In the genomic region with DNA sequence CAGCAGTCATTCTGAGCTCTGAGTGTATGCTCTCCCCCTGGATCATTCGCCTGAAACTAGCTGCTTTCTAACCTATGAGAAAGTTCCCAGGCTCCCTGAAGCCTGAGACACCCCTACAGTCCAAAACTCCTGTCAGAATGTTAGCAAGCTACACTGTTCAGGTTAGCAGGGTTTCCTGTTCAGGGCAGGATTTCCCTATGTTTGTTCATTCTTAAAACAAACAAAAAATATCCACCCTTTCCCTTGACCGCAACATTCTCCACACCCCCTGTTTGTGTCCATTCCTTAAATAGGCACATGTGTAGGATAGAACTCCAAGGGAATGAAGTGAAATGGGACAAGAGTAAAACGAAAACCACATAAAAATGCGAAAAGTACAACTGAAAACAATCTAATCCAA, we compare ENCODE assay signal across 2 cellular contexts.
TF ChIP-seq lines count a peak whose summit lies in the region.

No MANE protein-coding gene starts in this region.

TF ChIP-seq in endothelial cell of umbilical vein, 7 proteins besides CTCF, POLR2A, EP300 and RAD21:
- TF ChIP-seq JUN (IDR thresholded peaks at IDR 0.05; ENCODE audit: borderline replicate concordance, insufficient read depth, insufficient read length, low read depth): no peak
- no peak for TF ChIP-seq POLR2AphosphoS5 (IDR thresholded peaks at IDR 0.05; ENCODE audit: insufficient read depth, low read depth, low read length)
- TF ChIP-seq, protein P1, sequence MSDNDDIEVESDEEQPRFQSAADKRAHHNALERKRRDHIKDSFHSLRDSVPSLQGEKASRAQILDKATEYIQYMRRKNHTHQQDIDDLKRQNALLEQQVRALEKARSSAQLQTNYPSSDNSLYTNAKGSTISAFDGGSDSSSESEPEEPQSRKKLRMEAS (IDR thresholded peaks at IDR 0.05; ENCODE audit: insufficient read depth, insufficient read length): no peak
- no peak for TF ChIP-seq MYC (IDR thresholded peaks at IDR 0.05; ENCODE audit: low read depth, low read length)
- no peak for TF ChIP-seq EZH2 (IDR thresholded peaks at IDR 0.05; ENCODE audit: borderline replicate concordance, low read depth, low read length, severe bottlenecking)

TF ChIP-seq in SK-N-SH, 30 proteins besides CTCF, POLR2A, EP300 and RAD21:
- TF ChIP-seq, protein P2, sequence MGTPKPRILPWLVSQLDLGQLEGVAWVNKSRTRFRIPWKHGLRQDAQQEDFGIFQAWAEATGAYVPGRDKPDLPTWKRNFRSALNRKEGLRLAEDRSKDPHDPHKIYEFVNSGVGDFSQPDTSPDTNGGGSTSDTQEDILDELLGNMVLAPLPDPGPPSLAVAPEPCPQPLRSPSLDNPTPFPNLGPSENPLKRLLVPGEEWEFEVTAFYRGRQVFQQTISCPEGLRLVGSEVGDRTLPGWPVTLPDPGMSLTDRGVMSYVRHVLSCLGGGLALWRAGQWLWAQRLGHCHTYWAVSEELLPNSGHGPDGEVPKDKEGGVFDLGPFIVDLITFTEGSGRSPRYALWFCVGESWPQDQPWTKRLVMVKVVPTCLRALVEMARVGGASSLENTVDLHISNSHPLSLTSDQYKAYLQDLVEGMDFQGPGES (IDR thresholded peaks at IDR 0.05; ENCODE audit: low read depth, low read length): no peak
- no peak for TF ChIP-seq RCOR1 (IDR thresholded peaks at IDR 0.05; ENCODE audit: low read length)
- TF ChIP-seq GATA2 (CRISPR knock-in tag; IDR thresholded peaks at IDR 0.05): no peak
- TF ChIP-seq FOXJ3 (CRISPR knock-in tag; IDR thresholded peaks at IDR 0.05): no peak
- TF ChIP-seq YY1 (IDR thresholded peaks at IDR 0.05; ENCODE audit: low read depth): no peak
- TF ChIP-seq NRF1 (IDR thresholded peaks at IDR 0.05; ENCODE audit: low read depth, low read length): no peak
- TF ChIP-seq RXRA (IDR thresholded peaks at IDR 0.05; ENCODE audit: borderline replicate concordance, low read depth): no peak
- TF ChIP-seq CHD2 (IDR thresholded peaks at IDR 0.05; ENCODE audit: low read length, partially characterized antibody): no peak
- TF ChIP-seq, protein P3, sequence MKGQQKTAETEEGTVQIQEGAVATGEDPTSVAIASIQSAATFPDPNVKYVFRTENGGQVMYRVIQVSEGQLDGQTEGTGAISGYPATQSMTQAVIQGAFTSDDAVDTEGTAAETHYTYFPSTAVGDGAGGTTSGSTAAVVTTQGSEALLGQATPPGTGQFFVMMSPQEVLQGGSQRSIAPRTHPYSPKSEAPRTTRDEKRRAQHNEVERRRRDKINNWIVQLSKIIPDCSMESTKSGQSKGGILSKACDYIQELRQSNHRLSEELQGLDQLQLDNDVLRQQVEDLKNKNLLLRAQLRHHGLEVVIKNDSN (IDR thresholded peaks at IDR 0.05; ENCODE audit: borderline replicate concordance, low read depth): no peak
- TF ChIP-seq NFIC (IDR thresholded peaks at IDR 0.05; ENCODE audit: borderline replicate concordance): no peak
- TF ChIP-seq ELF1 (IDR thresholded peaks at IDR 0.05): no peak
- TF ChIP-seq TAF1 (IDR thresholded peaks at IDR 0.05; ENCODE audit: borderline replicate concordance, low read depth, low read length): no peak
- no peak for TF ChIP-seq JUND (IDR thresholded peaks at IDR 0.05)
- no peak for TF ChIP-seq SIN3A (IDR thresholded peaks at IDR 0.05; ENCODE audit: borderline replicate concordance, low read depth, low read length)
- TF ChIP-seq, protein P4, sequence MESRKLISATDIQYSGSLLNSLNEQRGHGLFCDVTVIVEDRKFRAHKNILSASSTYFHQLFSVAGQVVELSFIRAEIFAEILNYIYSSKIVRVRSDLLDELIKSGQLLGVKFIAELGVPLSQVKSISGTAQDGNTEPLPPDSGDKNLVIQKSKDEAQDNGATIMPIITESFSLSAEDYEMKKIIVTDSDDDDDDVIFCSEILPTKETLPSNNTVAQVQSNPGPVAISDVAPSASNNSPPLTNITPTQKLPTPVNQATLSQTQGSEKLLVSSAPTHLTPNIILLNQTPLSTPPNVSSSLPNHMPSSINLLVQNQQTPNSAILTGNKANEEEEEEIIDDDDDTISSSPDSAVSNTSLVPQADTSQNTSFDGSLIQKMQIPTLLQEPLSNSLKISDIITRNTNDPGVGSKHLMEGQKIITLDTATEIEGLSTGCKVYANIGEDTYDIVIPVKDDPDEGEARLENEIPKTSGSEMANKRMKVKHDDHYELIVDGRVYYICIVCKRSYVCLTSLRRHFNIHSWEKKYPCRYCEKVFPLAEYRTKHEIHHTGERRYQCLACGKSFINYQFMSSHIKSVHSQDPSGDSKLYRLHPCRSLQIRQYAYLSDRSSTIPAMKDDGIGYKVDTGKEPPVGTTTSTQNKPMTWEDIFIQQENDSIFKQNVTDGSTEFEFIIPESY (IDR thresholded peaks at IDR 0.05; ENCODE audit: borderline replicate concordance, low read depth): no peak
